8 cellular contexts compared by ENCODE assay signal in genomic region chr1:201530741-201531521, GRCh38. TPM values are rescaled to one million over a fixed set of nuclear protein-coding genes. Genes with fewer than 3 reads are reported as not detected.
DNase-seq lines count a peak whose midpoint lies in the region; ATAC-seq and TF ChIP-seq lines count a peak whose summit lies in the region.

No MANE protein-coding gene starts in this region.

- H3K4me3 ChIP-seq in PC-3 (ENCODE audit: low read length), result no peak overlapping the region
- H3K4me3 ChIP-seq in astrocyte of the spinal cord (ENCODE audit: low read depth, low read length), result no peak overlapping the region
- no peak overlapping the region for H3K4me3 ChIP-seq in smooth muscle cell

- DNase-seq in DMS114 treated with DMSO at 0.1 percent for 48 hours (lab: John Stamatoyannopoulos, UW; ENCODE audit: unreplicated experiment) (peak; percentile 15), HuH-7.5 (ENCODE audit: low spot score) (peak; percentile 70), PC-3 (peak; percentile 70), astrocyte of the spinal cord (ENCODE audit: low read depth, low spot score) (peak; percentile 85), iPS DF 4.7 (ENCODE audit: extremely low read depth, low spot score) (peak; percentile 62), smooth muscle cell (lab: John Stamatoyannopoulos, UW; ENCODE audit: unreplicated experiment) (peak; percentile 73)
- DNase-seq in activated T-helper 2 cell treated with anti-CD3 and anti-CD28 coated beads, Interferon-gamma antibody, Interleukin-2, Interleukin-4, amounts not matched to agents 10 μg/mL and 5 μg/mL and 100 μg/mL, durations not matched to agents 14 hours and 24 hours and 36 hours (ENCODE audit: low spot score), result no peak

- H3K79me2 ChIP-seq in PC-3 (ENCODE audit: low read length), result no peaks in the 10 kb centered on the region
- H3K79me2 ChIP-seq in smooth muscle cell (ENCODE audit: low read depth), result no peaks in the 10 kb centered on the region

- peak; percentile 82 for TF ChIP-seq CTCF in PC-3 (conservative IDR thresholded peaks at IDR 0.05; ENCODE audit: low read depth, low read length)
- peak; percentile 91 for TF ChIP-seq CTCF in astrocyte of the spinal cord (IDR thresholded peaks at IDR 0.05; ENCODE audit: low read depth, low read length)
- TF ChIP-seq CTCF in smooth muscle cell (IDR thresholded peaks at IDR 0.05; ENCODE audit: borderline replicate concordance, insufficient read depth, poor library complexity, severe bottlenecking), result peak; percentile 90

- no peak overlapping the region for H3K4me3 Mint-ChIP-seq in activated T-helper 2 cell treated with anti-CD3 and anti-CD28 coated beads, Interferon-gamma antibody, Interleukin-2, Interleukin-4, amounts not matched to agents 10 μg/mL and 5 μg/mL and 100 μg/mL, durations not matched to agents 14 hours and 24 hours and 36 hours (ENCODE audit: low read depth)

- no peaks in the 10 kb centered on the region for H3K9me3 Mint-ChIP-seq in activated T-helper 2 cell treated with anti-CD3 and anti-CD28 coated beads, Interferon-gamma antibody, Interleukin-2, Interleukin-4, amounts not matched to agents 10 μg/mL and 5 μg/mL and 100 μg/mL, durations not matched to agents 14 hours and 24 hours and 36 hours

- intact Hi-C loops in PC-3 (cut with micrococcal nuclease), result loop anchor here (1.0 kb wide), 1 partner anchor 173 kb away; no protein-coding TSS in a partner anchor
- intact Hi-C loops in activated T-helper 2 cell treated with anti-CD3 and anti-CD28 coated beads, Interferon-gamma antibody, Interleukin-2, Interleukin-4, amounts not matched to agents 10 μg/mL and 5 μg/mL and 100 μg/mL, durations not matched to agents 14 hours and 24 hours and 36 hours (cut with micrococcal nuclease), result loop anchor here (1.0 kb wide), 1 partner anchor 173 kb away; no protein-coding TSS in a partner anchor

- H3K4me1 ChIP-seq in PC-3 (ENCODE audit: insufficient read depth, low read length) (peaks cover 9% of the 10 kb centered on the region), smooth muscle cell (ENCODE audit: low read depth) (peaks cover 11% of the 10 kb centered on the region)

- no peak overlapping the region for H2AFZ ChIP-seq in PC-3 (ENCODE audit: low read length)
- H2AFZ ChIP-seq in smooth muscle cell (ENCODE audit: low read depth), result no peak overlapping the region

- H3K27me3 ChIP-seq in PC-3 (ENCODE audit: low read length) (no peaks in the 10 kb centered on the region), smooth muscle cell (ENCODE audit: low read depth) (no peaks in the 10 kb centered on the region)

- H4K20me1 ChIP-seq in PC-3 (ENCODE audit: low read length) (no peaks in the 10 kb centered on the region), smooth muscle cell (ENCODE audit: low read depth) (no peaks in the 10 kb centered on the region)

- no peaks in the 10 kb centered on the region for H3F3A ChIP-seq in PC-3 (ENCODE audit: low read length, unreplicated experiment)
- peaks cover 36% of the 10 kb centered on the region for H3F3A ChIP-seq in smooth muscle cell (ENCODE audit: low read depth)

- no TSS peak for BruUV-seq in PC-3 (replicated peaks; lab: Mats Ljungman, UMichigan)

- no peak overlapping the region for H3K27ac Mint-ChIP-seq in activated T-helper 2 cell treated with anti-CD3 and anti-CD28 coated beads, Interferon-gamma antibody, Interleukin-2, Interleukin-4, amounts not matched to agents 10 μg/mL and 5 μg/mL and 100 μg/mL, durations not matched to agents 14 hours and 24 hours and 36 hours

- H3K9me2 ChIP-seq in PC-3 (replicated peaks; ENCODE audit: low read length), result no peaks in the 10 kb centered on the region

- no peaks in the 10 kb centered on the region for H3K9me3 ChIP-seq in PC-3 (ENCODE audit: low read length)
- no peaks in the 10 kb centered on the region for H3K9me3 ChIP-seq in smooth muscle cell (replicated peaks; ENCODE audit: low read depth)

- POLR2A ChIA-PET in PC-3 (lab: Charles Lee; ENCODE audit: unreplicated experiment), result no interaction called here

- H3K4me2 ChIP-seq in PC-3 (ENCODE audit: low read length), result no peak overlapping the region
- H3K4me2 ChIP-seq in smooth muscle cell, result peak overlapping the region; percentile 32

- H3K4me1 Mint-ChIP-seq in activated T-helper 2 cell treated with anti-CD3 and anti-CD28 coated beads, Interferon-gamma antibody, Interleukin-2, Interleukin-4, amounts not matched to agents 10 μg/mL and 5 μg/mL and 100 μg/mL, durations not matched to agents 14 hours and 24 hours and 36 hours (ENCODE audit: low read depth), result peaks cover 4% of the 10 kb centered on the region

- in situ Hi-C loops in astrocyte of the spinal cord (cut with HindIII; ENCODE audit: low sequenced_read_pairs), result no loop called here

- H3K27ac ChIP-seq in PC-3 (ENCODE audit: low read length) (no peak overlapping the region), smooth muscle cell (ENCODE audit: low read depth) (peak overlapping the region; percentile 94)

- H3K9ac ChIP-seq in PC-3 (ENCODE audit: low read length) (no peak overlapping the region), smooth muscle cell (ENCODE audit: low read depth) (peak overlapping the region; percentile 89)

- CTCF ChIA-PET in PC-3 (lab: Charles Lee), result interaction anchor here (1.0 kb wide), 2 partner anchors 19 to 29 kb away, joined by 3 to 8 read pairs; no protein-coding TSS in a partner anchor

- 16% methylated on average over 25 of the region's 25 CpGs for WGBS in smooth muscle cell (ENCODE audit: low lambda C conversion rate)

- peak; percentile 88 for ATAC-seq in PC-3
- no peak for ATAC-seq in GM19351 (IDR thresholded peaks at IDR 0.05; ENCODE audit: unreplicated experiment)

- no peaks in the 10 kb centered on the region for H3K27me3 Mint-ChIP-seq in activated T-helper 2 cell treated with anti-CD3 and anti-CD28 coated beads, Interferon-gamma antibody, Interleukin-2, Interleukin-4, amounts not matched to agents 10 μg/mL and 5 μg/mL and 100 μg/mL, durations not matched to agents 14 hours and 24 hours and 36 hours (ENCODE audit: low read depth)

- peaks cover 5% of the 10 kb centered on the region for H3K36me3 Mint-ChIP-seq in activated T-helper 2 cell treated with anti-CD3 and anti-CD28 coated beads, Interferon-gamma antibody, Interleukin-2, Interleukin-4, amounts not matched to agents 10 μg/mL and 5 μg/mL and 100 μg/mL, durations not matched to agents 14 hours and 24 hours and 36 hours (ENCODE audit: low read depth)

- H3K36me3 ChIP-seq in PC-3 (ENCODE audit: low read depth, low read length), result no peaks in the 10 kb centered on the region
- no peaks in the 10 kb centered on the region for H3K36me3 ChIP-seq in smooth muscle cell (ENCODE audit: low read depth)

RNA-seq across cellular contexts. Expression of gene NAV1, which starts 8.0 kb away (rescaled TPM):
- total RNA-seq in PC-3 (2014; rRNA removed), result 2.6 and 6.5 TPM in 2 replicates
- 52.3 and 60.1 TPM in 2 replicates for total RNA-seq in smooth muscle cell
- polyA plus RNA-seq in smooth muscle cell, result 65.2 and 71.1 TPM in 2 replicates
- total RNA-seq in activated T-helper 2 cell treated with anti-CD3 and anti-CD28 coated beads, Interferon-gamma antibody, Interleukin-2, Interleukin-4, amounts not matched to agents 10 μg/mL and 5 μg/mL and 100 μg/mL, durations not matched to agents 14 hours and 24 hours and 36 hours, result 1.3 and 1.6 TPM in 2 replicates

RNA-seq across cellular contexts. Expression of gene CSRP1, which starts 24.0 kb away (rescaled TPM):
- total RNA-seq in PC-3 (2014; rRNA removed), result 147 and 189 TPM in 2 replicates
- total RNA-seq in smooth muscle cell, result 317 and 345 TPM in 2 replicates
- 202 and 215 TPM in 2 replicates for polyA plus RNA-seq in smooth muscle cell
- 61.4 and 62.9 TPM in 2 replicates for total RNA-seq in activated T-helper 2 cell treated with anti-CD3 and anti-CD28 coated beads, Interferon-gamma antibody, Interleukin-2, Interleukin-4, amounts not matched to agents 10 μg/mL and 5 μg/mL and 100 μg/mL, durations not matched to agents 14 hours and 24 hours and 36 hours
